In genomic region chr17:35018814-35019213, GRCh38 we compare ENCODE assay signal across 18 cellular contexts.
"Had no signal": no experiment of that assay in that cellular context is flagged by ENCODE, and none has a peak within 500 bp of the region (broad histone marks: within the 10 kb centered on the region; RNA-seq: fewer than 3 reads in every experiment).

No MANE protein-coding gene starts in this region.

- H3K36me3 Mint-ChIP-seq: activated naive CD4-positive, alpha-beta T cell treated with anti-CD3 and anti-CD28 coated beads, Interleukin-2, amount 50 U/mL, for 72 hours had no signal

- H3K4me3 Mint-ChIP-seq: nephron had no signal

- H3K9me3 Mint-ChIP-seq: activated naive CD4-positive, alpha-beta T cell treated with anti-CD3 and anti-CD28 coated beads, Interleukin-2, amount 50 U/mL, for 72 hours; nephron had no signal

- DNase-seq: activated CD4-positive, alpha-beta T cell treated with anti-CD3 and anti-CD28 coated beads, Interleukin-2, amount 50 U/mL, for 48 hours; activated effector memory CD4-positive, alpha-beta T cell treated with anti-CD3 and anti-CD28 coated beads, Interleukin-2, amount 50 U/mL, for 16 hours; activated T-cell treated with anti-CD3 and anti-CD28 coated beads, Interleukin-2, amount 50 U/mL, for 1 hour; anterior cingulate cortex; hippocampal formation; kidney; mesenchymal stem cell; nucleus accumbens; posterior cingulate gyrus; SK-N-SH; stimulated activated CD4-positive, alpha-beta T cell treated with anti-CD3 and anti-CD28 coated beads, Interleukin-15, amount 100 ng/mL, for 24 hours; stimulated activated CD4-positive, alpha-beta T cell treated with anti-CD3 and anti-CD28 coated beads, Interleukin-4, amount 100 ng/mL, for 1 hour; stimulated activated naive CD4-positive, alpha-beta T cell treated with Interleukin-2 at 50 U/mL for 16 hours; T-helper 1 cell; WERI-Rb-1 had no signal

- H3K27ac ChIP-seq: right atrium auricular region, WERI-Rb-1 had no signal
